ENCODE assay signal across 21 cellular contexts in genomic region chr1:28066393-28067154, GRCh38. TPM values are rescaled to one million over a fixed set of nuclear protein-coding genes. Genes with fewer than 3 reads are reported as not detected.
A peak's percentile ranks its signal among the peaks of the same experiment; 100 is the strongest.
DNase-seq lines count a peak whose midpoint lies in the region; ATAC-seq, FAIRE-seq and TF ChIP-seq lines count a peak whose summit lies in the region.
"Had no signal": no experiment of that assay in that cellular context is flagged by ENCODE, and none has a peak within 500 bp of the region (broad histone marks: within the 10 kb centered on the region; RNA-seq: fewer than 3 reads in every experiment).

No MANE protein-coding gene starts in this region.

- H3K27me3 ChIP-seq in SU-DHL-6 (ENCODE audit: low read length), result no peaks in the 10 kb centered on the region
- H3K27me3 ChIP-seq in foreskin keratinocyte, result no peaks in the 10 kb centered on the region
- H3K27me3 ChIP-seq in MG63, result no peaks in the 10 kb centered on the region
- H3K27me3 ChIP-seq: heart left ventricle had no signal

- H3K4me1 ChIP-seq in A549 (peaks cover 45% of the 10 kb centered on the region; the same call in 2 of the 3 replicates), foreskin keratinocyte (peaks cover 39% of the 10 kb centered on the region)

- TF ChIP-seq CTCF in A549 (IDR thresholded peaks at IDR 0.05) (no peak), SU-DHL-6 (IDR thresholded peaks at IDR 0.05; ENCODE audit: insufficient read depth, low read length, poor library complexity, severe bottlenecking) (no peak), foreskin keratinocyte (conservative IDR thresholded peaks at IDR 0.05) (no peak), nephron progenitor cell (IDR thresholded peaks at IDR 0.05) (no peak)

- no peak overlapping the region for H3K4me3 Mint-ChIP-seq in nephron progenitor cell
- H3K4me3 Mint-ChIP-seq: activated B cell treated with CpG ODN at 0.5 μM for 24 hours; activated naive CD8-positive, alpha-beta T cell treated with anti-CD3 and anti-CD28 coated beads, Interleukin-2, amount 50 U/mL, for 24 hours; activated T-helper 1 cell treated with anti-CD3 and anti-CD28 coated beads, Interleukin-12 subunit alpha, Interleukin-12 subunit beta, Interleukin-2, Interleukin-4 antibody, amounts not matched to agents 30 ng/mL and 10 ng/mL and 1 ng/mL, durations not matched to agents 14 hours and 24 hours and 36 hours; CD8-positive, alpha-beta memory T cell; H9; immature natural killer cell; T-cell had no signal

- POLR2A ChIA-PET in A549 (lab: Yijun Ruan, JAX), result no interaction called here
- POLR2A ChIA-PET in HEK293T (lab: Yijun Ruan, JAX), result interaction anchor here (1.0 kb wide), 1 partner anchor 21 kb away, joined by 4 read pairs; no protein-coding TSS in a partner anchor

- peaks cover 51% of the 10 kb centered on the region for H3F3A ChIP-seq in SU-DHL-6 (ENCODE audit: insufficient read depth)

- 0 out of 2 replicates have a peak overlapping the region, but pooled peaks have one; percentile 18 for H3K9ac ChIP-seq in SU-DHL-6 (ENCODE audit: low read length)

- H3K4me3 ChIP-seq in A549, result no peak overlapping the region
- H3K4me3 ChIP-seq in SU-DHL-6 (ENCODE audit: insufficient read depth, low read length, poor library complexity, severe bottlenecking), result no peak overlapping the region
- H3K4me3 ChIP-seq in MG63, result no peak overlapping the region
- H3K4me3 ChIP-seq: heart left ventricle, lower lobe of right lung had no signal

- peak overlapping the region; percentile 7 for H3K4me2 ChIP-seq in A549
- peak overlapping the region; percentile 37 for H3K4me2 ChIP-seq in SU-DHL-6 (ENCODE audit: low read depth, low read length, poor library complexity, severe bottlenecking)

- H3K27me3 Mint-ChIP-seq in nephron progenitor cell (ENCODE audit: low read depth, poor library complexity), result no peaks in the 10 kb centered on the region
- H3K27me3 Mint-ChIP-seq: activated B cell treated with CpG ODN at 0.5 μM for 24 hours; activated naive CD8-positive, alpha-beta T cell treated with anti-CD3 and anti-CD28 coated beads, Interleukin-2, amount 50 U/mL, for 24 hours; CD8-positive, alpha-beta memory T cell; T-cell had no signal

- TF ChIP-seq POLR2A in A549 (IDR thresholded peaks at IDR 0.05; ENCODE audit: low read length), result no peak

- H2AFZ ChIP-seq in SU-DHL-6 (ENCODE audit: low read depth, low read length, severe bottlenecking), result no peak overlapping the region

- TF ChIP-seq RAD21 in A549 (conservative IDR thresholded peaks at IDR 0.05 in 1 of 2, IDR thresholded peaks at IDR 0.05 in 1 of 2), result no peak

- H3K9me3 Mint-ChIP-seq in nephron progenitor cell, result peaks cover 12% of the 10 kb centered on the region
- H3K9me3 Mint-ChIP-seq: activated B cell treated with CpG ODN at 0.5 μM for 24 hours; activated naive CD8-positive, alpha-beta T cell treated with anti-CD3 and anti-CD28 coated beads, Interleukin-2, amount 50 U/mL, for 24 hours; activated T-helper 1 cell treated with anti-CD3 and anti-CD28 coated beads, Interleukin-12 subunit alpha, Interleukin-12 subunit beta, Interleukin-2, Interleukin-4 antibody, amounts not matched to agents 30 ng/mL and 10 ng/mL and 1 ng/mL, durations not matched to agents 14 hours and 24 hours and 36 hours; CD8-positive, alpha-beta memory T cell; H9; immature natural killer cell; T-cell had no signal

- WGBS in A549 (ENCODE audit: missing lambda C conversion rate), result 25% methylated on average over 3 of the region's 3 CpGs

- DNase-seq in A549 (ENCODE audit: low read depth in 1 of 2, low spot score in 1 of 2), result no peak
- DNase-seq in HEK293T (ENCODE audit: extremely low spot score), result no peak
- no peak for DNase-seq in foreskin keratinocyte
- no peak for DNase-seq in MG63
- DNase-seq in nephron progenitor cell, result no peak
- no peak for DNase-seq in NAMALWA (ENCODE audit: low spot score)
- DNase-seq: activated B cell treated with CpG ODN at 0.5 μM for 24 hours; activated CD8-positive, alpha-beta memory T cell treated with anti-CD3 and anti-CD28 coated beads for 24 hours; activated naive CD8-positive, alpha-beta T cell treated with anti-CD3 and anti-CD28 coated beads, Interleukin-2, amount 50 U/mL, for 24 hours; CD8-positive, alpha-beta memory T cell; H9; heart left ventricle; immature natural killer cell; lower lobe of right lung; NCI-H774; stimulated activated CD4-positive, alpha-beta T cell treated with anti-CD3 and anti-CD28 coated beads, Interleukin-4, amount 100 ng/mL, for 1 hour; T-cell had no signal

- TF ChIP-seq EP300 in A549 (IDR thresholded peaks at IDR 0.05), result no peak

- H4K20me1 ChIP-seq in SU-DHL-6 (ENCODE audit: low read depth, low read length), result 0 out of 2 replicates have a peak, but pooled peaks cover 5% of the 10 kb centered on the region

- no peak for ATAC-seq in A549
- no peak for ATAC-seq in foreskin keratinocyte
- no peak for ATAC-seq in HG03460 (IDR thresholded peaks at IDR 0.05; ENCODE audit: unreplicated experiment)
- ATAC-seq: activated naive CD8-positive, alpha-beta T cell treated with anti-CD3 and anti-CD28 coated beads, Interleukin-2, amount 50 U/mL, for 24 hours; heart left ventricle; lower lobe of right lung; T-cell had no signal

- CTCF ChIA-PET in A549 (lab: Yijun Ruan, JAX), result no interaction called here
- CTCF ChIA-PET in HEK293T (lab: Yijun Ruan, JAX), result interaction anchor here (1.1 kb wide), 1 partner anchor 143 kb away, joined by 5 read pairs; no protein-coding TSS in a partner anchor

- peaks cover 43% of the 10 kb centered on the region for H3K36me3 Mint-ChIP-seq in nephron progenitor cell (ENCODE audit: low read depth)

- no peaks in the 10 kb centered on the region for H3K9me3 ChIP-seq in A549
- H3K9me3 ChIP-seq in SU-DHL-6 (ENCODE audit: insufficient read depth, low read length), result no peaks in the 10 kb centered on the region
- H3K9me3 ChIP-seq in MG63, result no peaks in the 10 kb centered on the region
- H3K9me3 ChIP-seq: heart left ventricle, lower lobe of right lung had no signal

- H3K79me2 ChIP-seq in SU-DHL-6 (ENCODE audit: insufficient read depth, low read length), result peaks cover 99% of the 10 kb centered on the region

- no peaks in the 10 kb centered on the region for H3K9me2 ChIP-seq in SU-DHL-6 (replicated peaks; ENCODE audit: insufficient read depth, low read length)

- H3K36me3 ChIP-seq in SU-DHL-6 (ENCODE audit: low read length), result peaks cover 2% of the 10 kb centered on the region; the same call in 1 of the 2 replicates
- peaks cover 13% of the 10 kb centered on the region for H3K36me3 ChIP-seq in MG63

- H3K27ac ChIP-seq in A549 (no peak overlapping the region), SU-DHL-6 (ENCODE audit: low read depth, low read length) (peak overlapping the region; percentile 42; the same call in 1 of the 2 replicates), foreskin keratinocyte (peak overlapping the region; percentile 17)
- H3K27ac ChIP-seq: heart left ventricle, HL-60, lower lobe of right lung had no signal

- H3K4me1 Mint-ChIP-seq in nephron progenitor cell, result no peaks in the 10 kb centered on the region
- H3K4me1 Mint-ChIP-seq: H9 had no signal

- FAIRE-seq in A549 (lab: Jason Lieb, UNC), result no peak

- H3K27ac Mint-ChIP-seq in nephron progenitor cell, result no peak overlapping the region
- H3K27ac Mint-ChIP-seq: activated naive CD8-positive, alpha-beta T cell treated with anti-CD3 and anti-CD28 coated beads, Interleukin-2, amount 50 U/mL, for 24 hours; T-cell had no signal

TF ChIP-seq in A549, 52 proteins besides CTCF, POLR2A, EP300 and RAD21 (continues in another document):
- TF ChIP-seq NFE2L2 (conservative IDR thresholded peaks at IDR 0.05; ENCODE audit: low read length) (no peak), HDAC2 (IDR thresholded peaks at IDR 0.05) (no peak), CEBPB (IDR thresholded peaks at IDR 0.05) (no peak), EHMT2 (IDR thresholded peaks at IDR 0.05; ENCODE audit: low read depth) (no peak), EHF (CRISPR knock-in tag; IDR thresholded peaks at IDR 0.05) (no peak), FOXS1 (CRISPR knock-in tag; IDR thresholded peaks at IDR 0.05) (no peak), HES2 (IDR thresholded peaks at IDR 0.05) (no peak)

TF ChIP-seq in HEK293T, 16 proteins besides CTCF, POLR2A, EP300 and RAD21:
- TF ChIP-seq FOXA1 (IDR thresholded peaks at IDR 0.05) (no peak), PKNOX1 (IDR thresholded peaks at IDR 0.05) (peak; percentile 82), TARDBP (IDR thresholded peaks at IDR 0.05) (0 out of 2 replicates have a peak, but pooled peaks have one; percentile 30)

RNA-seq across cellular contexts. Expression of gene EYA3, which starts 21.8 kb away (rescaled TPM):
- polyA plus RNA-seq in A549 (2011; rRNA removed) (9.3 and 11.7 TPM in 2 replicates), A549 (2017; fragmentation: RNase III; extraction: RNeasy Plus Mini Kit Qiagen cat#74134 plus additional on column Dnase treatment) (5.3 to 6.2 TPM (median 5.7 TPM) in 3 replicates), foreskin keratinocyte (5.5 and 6.5 TPM in 2 replicates)
- 2.7 and 3.6 TPM in 2 replicates for polyA plus RNA-seq in A549 (2012; cell fraction: cytosol; rRNA removed)
- 4.1 and 6.3 TPM in 2 replicates for polyA plus RNA-seq in A549 (2012; cell fraction: nucleus; rRNA removed)
- 17.5 and 20.3 TPM in 2 replicates for polyA minus RNA-seq in A549 (2011; rRNA and poly(A)+ RNA removed)
- 20.3 and 21.5 TPM in 2 replicates for total RNA-seq in foreskin keratinocyte
- total RNA-seq in MG63 (2014; rRNA removed; shearing (Covaris generic); ENCODE audit: low replicate concordance), result 7.2 and 23.1 TPM in 2 replicates

Comparison
In these comparisons a context has a peak if more than half of its experiments do, and no peak if none do; other contexts are left out.
1. H3K27ac ChIP-seq: peak in SU-DHL-6 (single experiment) and foreskin keratinocyte (single experiment); none in A549 (0 of 2).